23 cellular contexts compared by ENCODE assay signal in genomic region chr9:137984005-137984404, GRCh38.
"Had no signal": no experiment of that assay in that cellular context is flagged by ENCODE, and none has a peak within 500 bp of the region (broad histone marks: within the 10 kb centered on the region; RNA-seq: fewer than 3 reads in every experiment).

No MANE protein-coding gene starts in this region.

- H3K27ac Mint-ChIP-seq: dendritic cell treated with granulocyte-macrophage colony-stimulating factor and Interleukin-4, amounts not matched to agents 40 ng/mL and 50 ng/mL, for 4 days; memory B cell; natural killer cell; stimulated activated memory B cell treated with anti-CD40 and anti-IgM and Interleukin-4, amounts not matched to agents 10 μg/mL and 1 μg/mL and 100 μg/mL, for 72 hours had no signal

- DNase-seq: colonic mucosa; effector memory CD4-positive, alpha-beta T cell; esophagus squamous epithelium; foreskin melanocyte; glutamatergic neuron; heart right ventricle; hypothalamus; natural killer cell; occipital lobe; pancreas; retina; stimulated activated CD4-positive, alpha-beta T cell treated with anti-CD3 and anti-CD28 coated beads, Interleukin-4, amount 100 ng/mL, for 4 hours; stimulated activated naive CD8-positive, alpha-beta T cell treated with anti-CD3 and anti-CD28 coated beads, Interleukin-15, Interleukin-2, amounts not matched to agents 100 U/mL and 50 U/mL, for 24 hours; upper lobe of right lung; uterus had no signal

- H3K36me3 Mint-ChIP-seq: memory B cell; natural killer cell; stimulated activated memory B cell treated with anti-CD40 and anti-IgM and Interleukin-4, amounts not matched to agents 10 μg/mL and 1 μg/mL and 100 μg/mL, for 72 hours had no signal

- H3K27me3 ChIP-seq: colonic mucosa, pancreas, uterus had no signal

- H3K9me3 Mint-ChIP-seq: dendritic cell treated with granulocyte-macrophage colony-stimulating factor and Interleukin-4, amounts not matched to agents 40 ng/mL and 50 ng/mL, for 4 days; natural killer cell; stimulated activated memory B cell treated with anti-CD40 and anti-IgM and Interleukin-4, amounts not matched to agents 10 μg/mL and 1 μg/mL and 100 μg/mL, for 72 hours had no signal

- H3K27ac ChIP-seq: colonic mucosa, esophagus squamous epithelium, heart right ventricle, pancreas, thoracic aorta, tibial nerve, upper lobe of right lung, uterus had no signal

- H3K4me1 ChIP-seq: colonic mucosa, esophagus squamous epithelium, heart right ventricle, pancreas, tibial nerve, upper lobe of right lung, uterus had no signal

- H3K4me3 ChIP-seq: colonic mucosa, esophagus squamous epithelium, heart right ventricle, lung, pancreas, thoracic aorta, tibial nerve, upper lobe of right lung, uterus had no signal

- H3K9me3 ChIP-seq: colonic mucosa, esophagus squamous epithelium, heart right ventricle, pancreas, thoracic aorta, upper lobe of right lung, uterus had no signal

- H3K27me3 Mint-ChIP-seq: dendritic cell treated with granulocyte-macrophage colony-stimulating factor and Interleukin-4, amounts not matched to agents 40 ng/mL and 50 ng/mL, for 4 days had no signal

- ATAC-seq: heart right ventricle; left ventricle myocardium superior; natural killer cell; pancreas; sciatic nerve; stimulated activated memory B cell treated with anti-CD40 and anti-IgM and Interleukin-4, amounts not matched to agents 10 μg/mL and 1 μg/mL and 100 μg/mL, for 72 hours; stimulated activated naive CD8-positive, alpha-beta T cell treated with anti-CD3 and anti-CD28 coated beads, Interleukin-15, Interleukin-2, amounts not matched to agents 100 U/mL and 50 U/mL, for 24 hours; upper lobe of right lung had no signal

- H3K4me1 Mint-ChIP-seq: memory B cell; natural killer cell; stimulated activated memory B cell treated with anti-CD40 and anti-IgM and Interleukin-4, amounts not matched to agents 10 μg/mL and 1 μg/mL and 100 μg/mL, for 72 hours had no signal

- H3K4me3 Mint-ChIP-seq: dendritic cell treated with granulocyte-macrophage colony-stimulating factor and Interleukin-4, amounts not matched to agents 40 ng/mL and 50 ng/mL, for 4 days; memory B cell; natural killer cell; stimulated activated memory B cell treated with anti-CD40 and anti-IgM and Interleukin-4, amounts not matched to agents 10 μg/mL and 1 μg/mL and 100 μg/mL, for 72 hours had no signal

- H3K36me3 ChIP-seq: colonic mucosa, esophagus squamous epithelium, heart right ventricle, pancreas, thoracic aorta, tibial nerve, upper lobe of right lung, uterus had no signal
